Comparison of ENCODE assay signal across 8 cellular contexts in genomic region chr6:44172759-44173500, GRCh38. TPM values are rescaled to one million over a fixed set of nuclear protein-coding genes. Genes with fewer than 3 reads are reported as not detected.
DNase-seq lines count a peak whose midpoint lies in the region; ATAC-seq and TF ChIP-seq lines count a peak whose summit lies in the region.

No MANE protein-coding gene starts in this region.

- no peak overlapping the region for H3K27ac ChIP-seq in CD4-positive, CD25-positive, alpha-beta regulatory T cell (ENCODE audit: insufficient read depth, low read length, poor library complexity, severe bottlenecking)
- H3K27ac ChIP-seq in Panc1 (ENCODE audit: low read length), result peak overlapping the region; percentile 64
- no peak overlapping the region for H3K27ac ChIP-seq in neutrophil
- H3K27ac ChIP-seq in stomach, result no peak overlapping the region

- peaks cover 4% of the 10 kb centered on the region for H3K4me1 ChIP-seq in CD4-positive, CD25-positive, alpha-beta regulatory T cell (ENCODE audit: control insufficient read depth, insufficient read depth, low read length, poor library complexity, severe bottlenecking)
- H3K4me1 ChIP-seq in Panc1 (ENCODE audit: control insufficient read depth, insufficient read depth, low read length), result peaks cover 28% of the 10 kb centered on the region
- H3K4me1 ChIP-seq in neutrophil (ENCODE audit: control insufficient read depth in 1 of 2, insufficient read depth in 1 of 2, low read depth in 1 of 2, low read length in 1 of 2), result peaks cover 5 to 9% of the 10 kb centered on the region in 2 experiments
- peaks cover 7 to 25% (median 17%) of the 10 kb centered on the region in 4 donors for H3K4me1 ChIP-seq in stomach

- H3K9me3 ChIP-seq in CD4-positive, CD25-positive, alpha-beta regulatory T cell (ENCODE audit: control insufficient read depth in 2 of 2, low read length in 2 of 2), result no peaks in the 10 kb centered on the region
- no peaks in the 10 kb centered on the region for H3K9me3 ChIP-seq in Panc1 (ENCODE audit: control insufficient read depth, insufficient read depth, low read depth, low read length)
- no peaks in the 10 kb centered on the region for H3K9me3 ChIP-seq in neutrophil
- no peaks in the 10 kb centered on the region for H3K9me3 ChIP-seq in stomach

- POLR2A ChIA-PET in Panc1 (lab: Charles Lee), result interaction anchor here (0.6 to 1.1 kb wide), 3 partner anchors 74 to 132 kb away, joined by 3 read pairs; partner anchors contain the start of gene HSP90AB1

- peak; percentile 94 for TF ChIP-seq CTCF in Panc1 (IDR thresholded peaks at IDR 0.05)
- peak; percentile 92 for TF ChIP-seq CTCF in fibroblast of mammary gland (conservative IDR thresholded peaks at IDR 0.05; ENCODE audit: control insufficient read depth, insufficient read depth, low read depth, low read length)
- peak; percentile 85 for TF ChIP-seq CTCF in neutrophil (IDR thresholded peaks at IDR 0.05)
- TF ChIP-seq CTCF in stomach (IDR thresholded peaks at IDR 0.05), result peak in 5 of 7 experiments; percentile 75 to 95 (median 88)

- peaks cover 12% of the 10 kb centered on the region for H3K27me3 Mint-ChIP-seq in CD4-positive, CD25-positive, alpha-beta regulatory T cell
- peaks cover 26% of the 10 kb centered on the region for H3K27me3 Mint-ChIP-seq in activated T-cell treated with anti-CD3 and anti-CD28 coated beads, Interleukin-2, amount 50 U/mL, for 24 hours

- H3K27me3 ChIP-seq in CD4-positive, CD25-positive, alpha-beta regulatory T cell (ENCODE audit: control insufficient read depth, insufficient read depth, low read length), result no peaks in the 10 kb centered on the region
- no peaks in the 10 kb centered on the region for H3K27me3 ChIP-seq in Panc1 (ENCODE audit: control insufficient read depth, insufficient read depth, low read length)
- peaks cover 11% of the 10 kb centered on the region for H3K27me3 ChIP-seq in neutrophil
- H3K27me3 ChIP-seq in stomach, result no peaks in the 10 kb centered on the region

- H3K9me3 Mint-ChIP-seq in CD4-positive, CD25-positive, alpha-beta regulatory T cell, result peaks cover 0 to 2% (median 0%) of the 10 kb centered on the region in 7 donors
- H3K9me3 Mint-ChIP-seq in activated T-cell treated with anti-CD3 and anti-CD28 coated beads, Interleukin-2, amount 50 U/mL, for 24 hours, result no peaks in the 10 kb centered on the region

- no peak for TF ChIP-seq POLR2A in stomach (IDR thresholded peaks at IDR 0.05)

- peak overlapping the region in 1 of 4 donors; percentile 38 for H3K4me3 Mint-ChIP-seq in CD4-positive, CD25-positive, alpha-beta regulatory T cell
- no peak overlapping the region for H3K4me3 Mint-ChIP-seq in activated T-cell treated with anti-CD3 and anti-CD28 coated beads, Interleukin-2, amount 50 U/mL, for 24 hours

- intact Hi-C loops in Panc1 (cut with micrococcal nuclease; ENCODE audit: unreplicated experiment), result loop anchor here (1.0 to 5.0 kb wide), 2 partner anchors 64 to 81 kb away; no protein-coding TSS in a partner anchor
- intact Hi-C loops in stomach (cut with DNase I; ENCODE audit: low total_unique reads), result loop anchor here (10.0 kb wide), 1 partner anchor 62 kb away; no protein-coding TSS in a partner anchor

- in situ Hi-C loops in Panc1 (cut with HindIII; ENCODE audit: low pct_unique_long_range_greater_than_20kb, low sequenced_read_pairs), result no loop called here

- H3K36me3 Mint-ChIP-seq in CD4-positive, CD25-positive, alpha-beta regulatory T cell, result no peaks in the 10 kb centered on the region
- H3K36me3 Mint-ChIP-seq in activated T-cell treated with anti-CD3 and anti-CD28 coated beads, Interleukin-2, amount 50 U/mL, for 24 hours (ENCODE audit: low read depth), result no peaks in the 10 kb centered on the region

- 18 to 26% (median 26%) methylated on average over 13 to 15 of the region's 15 CpGs for WGBS in stomach, 5 donors

- peak overlapping the region in 1 of 3 donors; percentile 71 for H3K27ac Mint-ChIP-seq in CD4-positive, CD25-positive, alpha-beta regulatory T cell
- H3K27ac Mint-ChIP-seq in activated T-cell treated with anti-CD3 and anti-CD28 coated beads, Interleukin-2, amount 50 U/mL, for 24 hours, result no peak overlapping the region

- H3K36me3 ChIP-seq in CD4-positive, CD25-positive, alpha-beta regulatory T cell (ENCODE audit: control insufficient read depth, insufficient read depth, low read length), result no peaks in the 10 kb centered on the region
- H3K36me3 ChIP-seq in Panc1 (ENCODE audit: control insufficient read depth, insufficient read depth, low read length) (no peaks in the 10 kb centered on the region), neutrophil (no peaks in the 10 kb centered on the region), stomach (no peaks in the 10 kb centered on the region)

- CTCF ChIA-PET in Panc1 (lab: Charles Lee), result interaction anchor here (0.7 to 1.1 kb wide), 5 partner anchors 62 to 403 kb away, joined by 3 to 7 read pairs (median 4); partner anchors contain the start of genes HSP90AB1 and SLC35B2

- no TSS peak for BruUV-seq in Panc1 (replicated peaks; lab: Mats Ljungman, UMichigan)

- H3K4me3 ChIP-seq in CD4-positive, CD25-positive, alpha-beta regulatory T cell (ENCODE audit: low read depth, low read length), result no peak overlapping the region
- H3K4me3 ChIP-seq in Panc1 (ENCODE audit: low read depth in 2 of 2, low read length in 2 of 2) (no peak overlapping the region), fibroblast of mammary gland (ENCODE audit: control insufficient read depth, low read depth, low read length) (no peak overlapping the region), neutrophil (ENCODE audit: low read depth in 1 of 2, low read length in 1 of 2) (no peak overlapping the region), stomach (no peak overlapping the region)

- ATAC-seq in CD4-positive, CD25-positive, alpha-beta regulatory T cell (ENCODE audit: low read depth in 2 of 2), result peak; percentile 79 to 88
- ATAC-seq in GM19395 (IDR thresholded peaks at IDR 0.05; ENCODE audit: unreplicated experiment) (peak; percentile 72), Panc1 (peak; percentile 94)

- DNase-seq in CD4-positive, CD25-positive, alpha-beta regulatory T cell, result peak; percentile 61 to 71 (median 67)
- DNase-seq in HuH-7.5 (ENCODE audit: low spot score) (peak; percentile 70), Panc1 (ENCODE audit: low read depth, low spot score) (peak; percentile 73), fibroblast of mammary gland (ENCODE audit: low read depth) (peak; percentile 74), stomach (peak; percentile 92)
- DNase-seq in activated T-cell treated with anti-CD3 and anti-CD28 coated beads, Interleukin-2, amount 50 U/mL, for 24 hours, result peak; percentile 83

- peaks cover 0 to 16% (median 7%) of the 10 kb centered on the region in 4 donors for H3K4me1 Mint-ChIP-seq in CD4-positive, CD25-positive, alpha-beta regulatory T cell
- peaks cover 21% of the 10 kb centered on the region for H3K4me1 Mint-ChIP-seq in activated T-cell treated with anti-CD3 and anti-CD28 coated beads, Interleukin-2, amount 50 U/mL, for 24 hours (ENCODE audit: low read depth)

- TF ChIP-seq EP300 in stomach (IDR thresholded peaks at IDR 0.05), result no peak

RNA-seq across cellular contexts. Expression of gene CAPN11, which starts 14.3 kb away (rescaled TPM):
- not detected for total RNA-seq in CD4-positive, CD25-positive, alpha-beta regulatory T cell
- polyA plus RNA-seq in CD4-positive, CD25-positive, alpha-beta regulatory T cell, result not detected
- total RNA-seq in Panc1 (2021; ENCODE audit: unreplicated experiment), result 1.2 TPM
- 0.85 TPM for polyA plus RNA-seq in Panc1 (2012; ENCODE audit: insufficient read length)
- under 1 TPM in 1 of 5 donors, not detected in 4; 0.18 TPM for total RNA-seq in stomach
- polyA plus RNA-seq in stomach, result under 1 TPM in 2 of 3 donors, not detected in 1; 0.15 to 0.19 TPM

RNA-seq across cellular contexts. Expression of gene MYMX, which starts 43.8 kb away (rescaled TPM):
- not detected for total RNA-seq in CD4-positive, CD25-positive, alpha-beta regulatory T cell
- polyA plus RNA-seq in CD4-positive, CD25-positive, alpha-beta regulatory T cell, result not detected
- total RNA-seq in Panc1 (2021; ENCODE audit: unreplicated experiment), result 1.8 TPM
- polyA plus RNA-seq in Panc1 (2012; ENCODE audit: insufficient read length), result 1.9 TPM
- total RNA-seq in stomach, result not detected
- 1 to 10 TPM in 1 of 3 donors, under 1 TPM in 1, not detected in 1; 0.95 to 3.4 TPM for polyA plus RNA-seq in stomach

RNA-seq across cellular contexts. Expression of gene TMEM63B, which starts 45.6 kb away (rescaled TPM):
- total RNA-seq in CD4-positive, CD25-positive, alpha-beta regulatory T cell, result 20.5 TPM
- 1 to 10 TPM; 1.3 to 2.3 (median 1.4) TPM for polyA plus RNA-seq in CD4-positive, CD25-positive, alpha-beta regulatory T cell
- 54.1 TPM for total RNA-seq in Panc1 (2021; ENCODE audit: unreplicated experiment)
- 81.4 TPM for polyA plus RNA-seq in Panc1 (2012; ENCODE audit: insufficient read length)
- 10 to 100 TPM; 20.7 to 90.6 (median 57.8) TPM for total RNA-seq in stomach
- 10 to 100 TPM in 2 of 3 donors, 1 to 10 TPM in 1; 5.5 to 16.8 (median 14.8) TPM for polyA plus RNA-seq in stomach

RNA-seq across cellular contexts. Expression of gene MRPL14, which starts 45.7 kb away (rescaled TPM):
- total RNA-seq in CD4-positive, CD25-positive, alpha-beta regulatory T cell, result 11.8 TPM
- 100 to 1,000 TPM in 1 of 4 donors, 10 to 100 TPM in 3; 72.3 to 101 (median 86.5) TPM for polyA plus RNA-seq in CD4-positive, CD25-positive, alpha-beta regulatory T cell
- total RNA-seq in Panc1 (2021; ENCODE audit: unreplicated experiment) (82.0 TPM), stomach (10 to 100 TPM; 17.0 to 59.1 (median 37.3) TPM)
- 80.3 TPM for polyA plus RNA-seq in Panc1 (2012; ENCODE audit: insufficient read length)
- 10 to 100 TPM; 61.1 to 82.3 (median 78.7) TPM for polyA plus RNA-seq in stomach

RNA-seq across cellular contexts. Expression of gene SLC29A1, which starts 50.5 kb away (rescaled TPM):
- 2.6 TPM for total RNA-seq in CD4-positive, CD25-positive, alpha-beta regulatory T cell
- 1 to 10 TPM; 3.3 to 6.1 (median 3.9) TPM for polyA plus RNA-seq in CD4-positive, CD25-positive, alpha-beta regulatory T cell
- total RNA-seq in Panc1 (2021; ENCODE audit: unreplicated experiment) (263 TPM), stomach (100 to 1,000 TPM in 2 of 5 donors, 10 to 100 TPM in 3; 26.4 to 217 (median 77.4) TPM)
- polyA plus RNA-seq in Panc1 (2012; ENCODE audit: insufficient read length), result 313 TPM
- 10 to 100 TPM; 22.6 to 33.5 (median 29.0) TPM for polyA plus RNA-seq in stomach
